In the genomic region with DNA sequence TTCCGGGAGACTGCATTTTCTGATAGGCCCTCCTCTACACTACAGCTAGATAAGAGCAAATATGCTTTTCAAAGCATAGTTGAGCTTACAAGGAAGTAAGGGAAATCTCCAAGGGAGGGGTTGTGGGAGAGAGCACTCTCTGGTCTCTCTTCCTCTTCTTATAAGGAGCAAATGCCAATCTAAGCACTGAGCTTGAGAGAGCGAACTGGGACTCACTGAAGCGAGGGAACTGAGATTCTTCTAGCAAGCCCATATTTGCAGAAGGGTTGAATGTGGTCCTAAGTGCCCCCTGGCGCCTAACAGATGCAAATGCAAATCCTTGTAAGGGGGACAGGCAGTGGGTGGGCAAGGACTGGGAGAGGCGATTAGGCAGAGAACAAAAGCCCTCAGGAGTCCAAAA, we compare ENCODE assay signal across 8 cellular contexts.
DNase-seq lines count a peak whose midpoint lies in the region; ATAC-seq and TF ChIP-seq lines count a peak whose summit lies in the region.

No MANE protein-coding gene starts in this region.

- H3K4me1 Mint-ChIP-seq in activated CD4-positive, alpha-beta memory T cell treated with anti-CD3 and anti-CD28 coated beads, Interleukin-2, amount 10 ng/mL, durations not matched to agents 7 days and 5 days = peaks cover 1% of the 10 kb centered on the region

- CTCF ChIA-PET in activated CD4-positive, alpha-beta memory T cell treated with anti-CD3 and anti-CD28 coated beads, Interleukin-2, amount 10 ng/mL, durations not matched to agents 7 days and 5 days (lab: Charles Lee) = interaction anchor here (0.8 to 2.9 kb wide), 5 partner anchors 9 to 52 kb away, joined by 4 to 11 read pairs (median 6); no protein-coding TSS in a partner anchor

- no peak overlapping the region for H3K4me3 Mint-ChIP-seq in activated CD4-positive, alpha-beta memory T cell treated with anti-CD3 and anti-CD28 coated beads, Interleukin-2, amount 10 ng/mL, durations not matched to agents 7 days and 5 days

- no peaks in the 10 kb centered on the region for H3K36me3 Mint-ChIP-seq in activated CD4-positive, alpha-beta memory T cell treated with anti-CD3 and anti-CD28 coated beads, Interleukin-2, amount 10 ng/mL, durations not matched to agents 7 days and 5 days (ENCODE audit: low read depth)

- DNase-seq in GM12864 (ENCODE audit: low read depth) = peak; percentile 40
- peak; percentile 48 for DNase-seq in KBM-7
- DNase-seq in activated CD4-positive, alpha-beta memory T cell treated with anti-CD3 and anti-CD28 coated beads, Interleukin-2, amount 10 ng/mL, durations not matched to agents 7 days and 5 days = peak; percentile 20
- peak; percentile 81 for DNase-seq in iPS-NIHi7 (ENCODE audit: extremely low spot score)
- DNase-seq in NCI-H1436 treated with DMSO at 0.1 percent for 48 hours (lab: John Stamatoyannopoulos, UW) = no peak
- no peak for DNase-seq in COLO668 (lab: John Stamatoyannopoulos, UW; ENCODE audit: unreplicated experiment)
- DNase-seq in activated CD4-positive, CD25-positive, alpha-beta regulatory T cell treated with anti-CD3 and anti-CD28 coated beads, Interleukin-2, amount 50 U/mL, for 72 hours = no peak

- peak; percentile 72 for TF ChIP-seq CTCF in GM12864 (IDR thresholded peaks at IDR 0.05; ENCODE audit: low read depth, low read length, missing control alignments)

- in situ Hi-C loops in KBM-7 (cut with MboI; ENCODE audit: low pct_unique_long_range_greater_than_20kb, low sequenced_read_pairs) = no loop called here

- ATAC-seq in GM21576 (IDR thresholded peaks at IDR 0.05; ENCODE audit: unreplicated experiment) = peak; percentile 72

- H3K27me3 Mint-ChIP-seq in activated CD4-positive, alpha-beta memory T cell treated with anti-CD3 and anti-CD28 coated beads, Interleukin-2, amount 10 ng/mL, durations not matched to agents 7 days and 5 days = peaks cover 2% of the 10 kb centered on the region

- no peaks in the 10 kb centered on the region for H3K9me3 Mint-ChIP-seq in activated CD4-positive, alpha-beta memory T cell treated with anti-CD3 and anti-CD28 coated beads, Interleukin-2, amount 10 ng/mL, durations not matched to agents 7 days and 5 days

- no peak overlapping the region for H3K27ac Mint-ChIP-seq in activated CD4-positive, alpha-beta memory T cell treated with anti-CD3 and anti-CD28 coated beads, Interleukin-2, amount 10 ng/mL, durations not matched to agents 7 days and 5 days

- H3K4me3 ChIP-seq in GM12864 (ENCODE audit: low read depth, low read length) = no peak overlapping the region

- POLR2A ChIA-PET in activated CD4-positive, alpha-beta memory T cell treated with anti-CD3 and anti-CD28 coated beads, Interleukin-2, amount 10 ng/mL, durations not matched to agents 7 days and 5 days (lab: Charles Lee) = no interaction called here

Comparison
In these comparisons a context has a peak if more than half of its experiments do, and no peak if none do; other contexts are left out.
1. DNase-seq: peak in GM12864 (single experiment), KBM-7 (single experiment), activated CD4-positive, alpha-beta memory T cell treated with anti-CD3 and anti-CD28 coated beads, Interleukin-2, amount 10 ng/mL, durations not matched to agents 7 days and 5 days (single experiment) and iPS-NIHi7 (single experiment); none in NCI-H1436 treated with DMSO at 0.1 percent for 48 hours (single experiment), COLO668 (single experiment) and activated CD4-positive, CD25-positive, alpha-beta regulatory T cell treated with anti-CD3 and anti-CD28 coated beads, Interleukin-2, amount 50 U/mL, for 72 hours (single experiment).